Comparison of ENCODE assay signal across 1 cellular context in the genomic region with DNA sequence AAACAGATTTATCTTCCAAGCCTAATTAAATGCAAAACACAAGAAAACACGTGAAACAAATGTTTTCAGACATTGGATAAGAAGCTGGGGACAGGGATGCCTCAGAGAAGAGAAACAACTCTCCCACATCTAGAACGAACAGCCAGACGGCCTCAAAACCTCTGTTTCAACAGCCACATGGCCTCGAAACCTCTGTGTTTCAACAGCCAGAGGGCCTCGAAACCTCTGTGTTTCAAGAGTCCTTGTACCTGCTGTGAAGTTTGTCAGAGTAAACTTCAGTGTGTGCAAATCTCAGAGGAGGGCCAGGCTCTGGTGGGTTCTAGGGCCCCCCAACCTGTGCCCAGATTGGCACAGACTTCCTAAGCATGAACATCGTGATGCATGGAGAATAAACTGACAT.
TF ChIP-seq lines count a peak whose summit lies in the region.

No MANE protein-coding gene starts in this region.

TF ChIP-seq in HEK293, 187 proteins besides CTCF, POLR2A, EP300 and RAD21 (continued from another document):
- TF ChIP-seq, protein P1, sequence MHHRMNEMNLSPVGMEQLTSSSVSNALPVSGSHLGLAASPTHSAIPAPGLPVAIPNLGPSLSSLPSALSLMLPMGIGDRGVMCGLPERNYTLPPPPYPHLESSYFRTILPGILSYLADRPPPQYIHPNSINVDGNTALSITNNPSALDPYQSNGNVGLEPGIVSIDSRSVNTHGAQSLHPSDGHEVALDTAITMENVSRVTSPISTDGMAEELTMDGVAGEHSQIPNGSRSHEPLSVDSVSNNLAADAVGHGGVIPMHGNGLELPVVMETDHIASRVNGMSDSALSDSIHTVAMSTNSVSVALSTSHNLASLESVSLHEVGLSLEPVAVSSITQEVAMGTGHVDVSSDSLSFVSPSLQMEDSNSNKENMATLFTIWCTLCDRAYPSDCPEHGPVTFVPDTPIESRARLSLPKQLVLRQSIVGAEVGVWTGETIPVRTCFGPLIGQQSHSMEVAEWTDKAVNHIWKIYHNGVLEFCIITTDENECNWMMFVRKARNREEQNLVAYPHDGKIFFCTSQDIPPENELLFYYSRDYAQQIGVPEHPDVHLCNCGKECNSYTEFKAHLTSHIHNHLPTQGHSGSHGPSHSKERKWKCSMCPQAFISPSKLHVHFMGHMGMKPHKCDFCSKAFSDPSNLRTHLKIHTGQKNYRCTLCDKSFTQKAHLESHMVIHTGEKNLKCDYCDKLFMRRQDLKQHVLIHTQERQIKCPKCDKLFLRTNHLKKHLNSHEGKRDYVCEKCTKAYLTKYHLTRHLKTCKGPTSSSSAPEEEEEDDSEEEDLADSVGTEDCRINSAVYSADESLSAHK (tag by site-specific recombination; IDR thresholded peaks at IDR 0.05): peak; percentile 95
- TF ChIP-seq TRIM28 (IDR thresholded peaks at IDR 0.05; ENCODE audit: borderline replicate concordance, low read length): no peak
- no peak for TF ChIP-seq ZNF510 (tag by site-specific recombination; IDR thresholded peaks at IDR 0.05; ENCODE audit: insufficient replicate concordance)
- TF ChIP-seq ZNF221 (tag by site-specific recombination; IDR thresholded peaks at IDR 0.05; ENCODE audit: borderline replicate concordance): no peak
